In the genomic region with DNA sequence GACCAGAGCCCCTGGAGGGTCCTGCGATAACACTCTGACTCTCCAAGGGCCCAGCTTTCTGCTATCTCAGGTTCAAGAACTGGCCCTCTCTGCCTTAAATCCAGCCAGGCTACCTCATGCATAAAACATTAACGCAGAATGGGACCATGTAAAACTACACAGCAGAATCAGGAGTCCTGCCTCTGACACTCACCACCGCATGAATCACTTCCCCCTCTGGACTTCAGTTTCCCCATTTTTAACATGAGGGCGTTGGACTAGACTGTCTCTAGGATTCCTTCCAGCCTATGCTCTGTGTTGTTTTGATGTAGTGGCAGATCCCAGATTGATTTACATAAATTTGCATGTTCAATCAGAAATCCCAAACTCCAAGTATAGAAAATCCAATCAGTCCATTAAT, we compare ENCODE assay signal across 8 cellular contexts. TPM values are rescaled to one million over a fixed set of nuclear protein-coding genes. Genes with fewer than 3 reads are reported as not detected.
DNase-seq lines count a peak whose midpoint lies in the region; TF ChIP-seq lines count a peak whose summit lies in the region.

No MANE protein-coding gene starts in this region.

- CTCF ChIA-PET in PC-9 (lab: Charles Lee), result no interaction called here

- H3K9me2 ChIP-seq in PC-9 (ENCODE audit: insufficient read depth), result no peaks in the 10 kb centered on the region

- no TSS peak for BruUV-seq in PC-9 (replicated peaks; lab: Mats Ljungman, UMichigan)

- TF ChIP-seq CTCF in PC-9 (conservative IDR thresholded peaks at IDR 0.05), result no peak

- POLR2A ChIA-PET in PC-9 (lab: Charles Lee; ENCODE audit: unreplicated experiment), result interaction anchor here (0.5 kb wide), 1 partner anchor 429 kb away, joined by 18 read pairs; no protein-coding TSS in a partner anchor

- peak overlapping the region in 3 of 5 donors; percentile 22 to 68 (median 35) for H3K9ac ChIP-seq in subcutaneous abdominal adipose tissue (ENCODE audit: low read length in 5 of 5)

- no peaks in the 10 kb centered on the region for H3F3A ChIP-seq in PC-9 (ENCODE audit: insufficient read depth, low read depth)

- H3K4me3 Mint-ChIP-seq in activated T-helper 2 cell treated with anti-CD3 and anti-CD28 coated beads, Interferon-gamma antibody, Interleukin-2, Interleukin-4, amounts not matched to agents 10 μg/mL and 5 μg/mL and 100 μg/mL, durations not matched to agents 14 hours and 24 hours and 36 hours (ENCODE audit: low read depth), result no peak overlapping the region

- peaks cover 17% of the 10 kb centered on the region for H3K4me1 Mint-ChIP-seq in activated T-helper 2 cell treated with anti-CD3 and anti-CD28 coated beads, Interferon-gamma antibody, Interleukin-2, Interleukin-4, amounts not matched to agents 10 μg/mL and 5 μg/mL and 100 μg/mL, durations not matched to agents 14 hours and 24 hours and 36 hours (ENCODE audit: low read depth)

- peaks cover 12% of the 10 kb centered on the region for H3K27me3 Mint-ChIP-seq in activated T-helper 2 cell treated with anti-CD3 and anti-CD28 coated beads, Interferon-gamma antibody, Interleukin-2, Interleukin-4, amounts not matched to agents 10 μg/mL and 5 μg/mL and 100 μg/mL, durations not matched to agents 14 hours and 24 hours and 36 hours (ENCODE audit: low read depth)

- H3K4me3 ChIP-seq in subcutaneous abdominal adipose tissue (ENCODE audit: low read depth in 1 of 5, low read length in 5 of 5) (peak overlapping the region in 4 of 5 donors; percentile 18 to 57 (median 40)), PC-9 (no peak overlapping the region)

- no peaks in the 10 kb centered on the region for H3K36me3 Mint-ChIP-seq in activated T-helper 2 cell treated with anti-CD3 and anti-CD28 coated beads, Interferon-gamma antibody, Interleukin-2, Interleukin-4, amounts not matched to agents 10 μg/mL and 5 μg/mL and 100 μg/mL, durations not matched to agents 14 hours and 24 hours and 36 hours (ENCODE audit: low read depth)

- intact Hi-C loops in PC-9 (cut with micrococcal nuclease; ENCODE audit: unreplicated experiment), result no loop called here
- intact Hi-C loops in activated T-helper 2 cell treated with anti-CD3 and anti-CD28 coated beads, Interferon-gamma antibody, Interleukin-2, Interleukin-4, amounts not matched to agents 10 μg/mL and 5 μg/mL and 100 μg/mL, durations not matched to agents 14 hours and 24 hours and 36 hours (cut with micrococcal nuclease), result loop anchor here (5.0 kb wide), 1 partner anchor 118 kb away; a partner anchor contains a TSS

- H3K4me1 ChIP-seq in subcutaneous abdominal adipose tissue (ENCODE audit: control insufficient read depth in 5 of 5, insufficient read depth in 5 of 5, low read length in 5 of 5), result peaks cover 13 to 75% (median 69%) of the 10 kb centered on the region in 5 donors
- H3K4me1 ChIP-seq in PC-9 (replicated peaks; ENCODE audit: insufficient read depth), result peaks cover 14% of the 10 kb centered on the region

- peak overlapping the region; percentile 91 for H3K27ac ChIP-seq in subcutaneous abdominal adipose tissue (ENCODE audit: low read depth, low read length)
- H3K27ac ChIP-seq in PC-9, result no peak overlapping the region

- no peaks in the 10 kb centered on the region for H3K9me3 ChIP-seq in subcutaneous abdominal adipose tissue (ENCODE audit: control insufficient read depth in 5 of 5, low read length in 5 of 5)
- H3K9me3 ChIP-seq in PC-9 (ENCODE audit: insufficient read depth, low read depth), result no peaks in the 10 kb centered on the region

- peaks cover 24% of the 10 kb centered on the region; the same call in 1 of the 2 replicates for H3K79me2 ChIP-seq in PC-9 (ENCODE audit: low read depth)

- H3K27me3 ChIP-seq in subcutaneous abdominal adipose tissue (ENCODE audit: control insufficient read depth in 5 of 5, insufficient read depth in 4 of 5, low read length in 5 of 5) (no peaks in the 10 kb centered on the region), PC-9 (ENCODE audit: insufficient read depth, low read depth) (no peaks in the 10 kb centered on the region)

- peaks cover 19% of the 10 kb centered on the region; the same call in 1 of the 2 replicates for H4K20me1 ChIP-seq in PC-9 (ENCODE audit: insufficient read depth)

- H3K9me3 Mint-ChIP-seq in activated T-helper 2 cell treated with anti-CD3 and anti-CD28 coated beads, Interferon-gamma antibody, Interleukin-2, Interleukin-4, amounts not matched to agents 10 μg/mL and 5 μg/mL and 100 μg/mL, durations not matched to agents 14 hours and 24 hours and 36 hours, result no peaks in the 10 kb centered on the region

- no peak overlapping the region for H2AFZ ChIP-seq in PC-9

- no peak overlapping the region for H3K4me2 ChIP-seq in PC-9

- H3K27ac Mint-ChIP-seq in activated T-helper 2 cell treated with anti-CD3 and anti-CD28 coated beads, Interferon-gamma antibody, Interleukin-2, Interleukin-4, amounts not matched to agents 10 μg/mL and 5 μg/mL and 100 μg/mL, durations not matched to agents 14 hours and 24 hours and 36 hours, result no peak overlapping the region

- DNase-seq in Kasumi-1 (lab: John Stamatoyannopoulos, UW), result peak; percentile 91 to 92
- peak; percentile 64 for DNase-seq in astrocyte of the hippocampus (ENCODE audit: low read depth, low spot score)
- DNase-seq in kidney tubule cell (ENCODE audit: low spot score), result peak; percentile 23
- DNase-seq in PC-9, result no peak
- no peak for DNase-seq in stimulated activated CD8-positive, alpha-beta memory T cell treated with anti-CD3 and anti-CD28 coated beads, Interleukin-4, amount 100 ng/mL, for 48 hours
- DNase-seq in stimulated activated CD4-positive, alpha-beta T cell treated with anti-CD3 and anti-CD28 coated beads, Interleukin-2, amount 100 ng/mL, for 48 hours, result no peak
- DNase-seq in activated T-helper 2 cell treated with anti-CD3 and anti-CD28 coated beads, Interferon-gamma antibody, Interleukin-2, Interleukin-4, amounts not matched to agents 10 μg/mL and 5 μg/mL and 100 μg/mL, durations not matched to agents 14 hours and 24 hours and 36 hours (ENCODE audit: low spot score), result no peak

- H3K36me3 ChIP-seq in subcutaneous abdominal adipose tissue (ENCODE audit: control insufficient read depth in 5 of 5, insufficient read depth in 5 of 5, low read length in 5 of 5) (peaks cover 0 to 16% (median 0%) of the 10 kb centered on the region in 5 donors), PC-9 (ENCODE audit: low read depth) (no peaks in the 10 kb centered on the region)

RNA-seq across cellular contexts. Expression of a gene that starts 3.3 kb away (rescaled TPM):
- 20.5 and 20.9 TPM in 2 replicates for total RNA-seq in PC-9 (2021)
- total RNA-seq in activated T-helper 2 cell treated with anti-CD3 and anti-CD28 coated beads, Interferon-gamma antibody, Interleukin-2, Interleukin-4, amounts not matched to agents 10 μg/mL and 5 μg/mL and 100 μg/mL, durations not matched to agents 14 hours and 24 hours and 36 hours, result 5.3 and 5.7 TPM in 2 replicates

RNA-seq across cellular contexts. Expression of a gene that starts 18.0 kb away (rescaled TPM):
- total RNA-seq in PC-9 (2021), result 2.5 and 4.7 TPM in 2 replicates
- 3.8 and 4.2 TPM in 2 replicates for total RNA-seq in activated T-helper 2 cell treated with anti-CD3 and anti-CD28 coated beads, Interferon-gamma antibody, Interleukin-2, Interleukin-4, amounts not matched to agents 10 μg/mL and 5 μg/mL and 100 μg/mL, durations not matched to agents 14 hours and 24 hours and 36 hours

Comparison
In these comparisons a context has a peak if more than half of its experiments do, and no peak if none do; other contexts are left out.
1. DNase-seq: peak in Kasumi-1 (2 of 2), astrocyte of the hippocampus (single experiment) and kidney tubule cell (single experiment); none in PC-9 (0 of 2), stimulated activated CD8-positive, alpha-beta memory T cell treated with anti-CD3 and anti-CD28 coated beads, Interleukin-4, amount 100 ng/mL, for 48 hours (single experiment), stimulated activated CD4-positive, alpha-beta T cell treated with anti-CD3 and anti-CD28 coated beads, Interleukin-2, amount 100 ng/mL, for 48 hours (0 of 2) and activated T-helper 2 cell treated with anti-CD3 and anti-CD28 coated beads, Interferon-gamma antibody, Interleukin-2, Interleukin-4, amounts not matched to agents 10 μg/mL and 5 μg/mL and 100 μg/mL, durations not matched to agents 14 hours and 24 hours and 36 hours (single experiment).